ENCODE assay signal across 13 cellular contexts in the genomic region with DNA sequence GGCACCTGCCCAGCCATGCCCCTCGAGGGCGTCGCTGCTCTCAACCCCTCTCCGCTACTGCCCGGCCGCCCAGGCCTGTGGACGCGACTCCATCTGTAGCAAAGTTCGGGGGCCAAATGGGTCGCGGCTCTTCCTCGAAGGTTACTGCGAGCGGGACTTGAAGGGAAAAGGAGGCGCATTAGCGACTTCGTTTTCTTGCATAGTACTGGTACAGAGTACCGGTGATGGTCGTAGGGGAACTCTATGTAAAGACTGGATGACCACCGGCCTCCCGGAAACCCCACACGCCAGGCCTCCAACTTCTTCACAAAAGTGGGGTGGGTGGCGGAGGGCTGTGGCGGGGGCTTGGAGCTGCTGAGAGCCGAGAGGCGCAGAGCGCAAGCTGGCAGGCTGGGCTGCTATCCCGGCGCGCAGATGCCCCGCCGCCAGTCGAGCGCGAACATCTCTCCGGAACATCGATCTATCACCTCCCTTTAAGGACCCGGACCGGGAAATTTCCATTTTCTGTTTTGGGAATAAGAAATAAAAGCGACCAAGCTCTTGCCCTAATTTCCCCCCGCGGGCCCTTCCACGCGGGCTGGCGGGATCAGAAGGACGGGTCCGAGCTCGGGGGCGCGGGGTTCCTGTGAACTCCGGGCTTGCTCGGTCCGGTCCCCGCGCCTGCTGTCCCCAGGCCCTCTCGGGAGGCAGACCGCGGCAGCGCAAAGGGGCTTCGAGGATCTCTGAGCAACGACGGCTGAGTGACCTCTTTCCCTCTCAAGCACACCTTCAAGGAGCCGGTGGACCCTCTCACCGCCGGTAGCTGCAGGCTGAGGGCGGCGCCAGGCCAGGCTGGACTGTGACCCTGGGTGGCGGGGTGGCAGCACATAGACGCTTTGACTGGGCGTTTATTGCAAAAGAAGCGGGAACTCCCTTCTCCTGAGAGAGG. TPM values are rescaled to one million over a fixed set of nuclear protein-coding genes. Genes with fewer than 3 reads are reported as not detected.
A peak's percentile ranks its signal among the peaks of the same experiment; 100 is the strongest.
DNase-seq lines count a peak whose midpoint lies in the region; ATAC-seq and TF ChIP-seq lines count a peak whose summit lies in the region.
"Had no signal": no experiment of that assay in that cellular context is flagged by ENCODE, and none has a peak within 500 bp of the region (broad histone marks: within the 10 kb centered on the region; RNA-seq: fewer than 3 reads in every experiment).

No MANE protein-coding gene starts in this region.

- H3K36me3 ChIP-seq in adipocyte (ENCODE audit: control insufficient read depth, insufficient read depth, low read length, severe bottlenecking) (no peaks in the 10 kb centered on the region), iPS DF 6.9 (ENCODE audit: control insufficient read depth, insufficient read depth, low read length) (no peaks in the 10 kb centered on the region)

- WGBS in iPS DF 6.9 (ENCODE audit: insufficient coverage, insufficient read length) = no CpG with 5 or more reads among the region's 71 CpGs

- peak overlapping the region; percentile 22 for H3K4me3 Mint-ChIP-seq in osteocyte (ENCODE audit: unreplicated experiment)
- H3K4me3 Mint-ChIP-seq: CD4-positive, CD25-positive, alpha-beta regulatory T cell had no signal

- no peak overlapping the region for H3K27ac Mint-ChIP-seq in osteocyte (ENCODE audit: unreplicated experiment)
- H3K27ac Mint-ChIP-seq: CD4-positive, CD25-positive, alpha-beta regulatory T cell had no signal

- H3K9me3 ChIP-seq in adipocyte (ENCODE audit: control insufficient read depth, low read length) (no peaks in the 10 kb centered on the region), iPS DF 6.9 (ENCODE audit: control insufficient read depth, insufficient read depth, low read length) (no peaks in the 10 kb centered on the region)

- H3K4me3 ChIP-seq in adipocyte (ENCODE audit: low read length) (peak overlapping the region; percentile 38), iPS DF 6.9 (ENCODE audit: low read length) (peak overlapping the region; percentile 3; the same call in 1 of the 2 replicates)

- TF ChIP-seq CTCF in osteocyte (IDR thresholded peaks at IDR 0.05) = no peak

- no peaks in the 10 kb centered on the region for H3K4me1 Mint-ChIP-seq in osteocyte (ENCODE audit: unreplicated experiment)
- H3K4me1 Mint-ChIP-seq: CD4-positive, CD25-positive, alpha-beta regulatory T cell had no signal

- H3K9me3 Mint-ChIP-seq in osteocyte (ENCODE audit: unreplicated experiment) = peaks cover 6% of the 10 kb centered on the region

- peaks cover 56% of the 10 kb centered on the region for H3K27me3 ChIP-seq in adipocyte (replicated peaks; ENCODE audit: control insufficient read depth, insufficient read depth, low read length)
- H3K27me3 ChIP-seq in iPS DF 6.9 (ENCODE audit: control insufficient read depth, insufficient read depth, low read length) = peaks cover 30% of the 10 kb centered on the region

- H3K27me3 Mint-ChIP-seq in osteocyte (ENCODE audit: unreplicated experiment) = peaks cover 87% of the 10 kb centered on the region

- ATAC-seq in GM19395 (IDR thresholded peaks at IDR 0.05; ENCODE audit: unreplicated experiment) (no peak), HG02840 (IDR thresholded peaks at IDR 0.05; ENCODE audit: low FRiP score, unreplicated experiment) (no peak)

- no peak overlapping the region for H3K27ac ChIP-seq in iPS DF 6.9 (ENCODE audit: low read length)

- DNase-seq in ELF-1 (ENCODE audit: low read depth, low spot score) (peak; percentile 59), adipocyte (ENCODE audit: low read depth) (peak; percentile 25), iPS DF 6.9 (ENCODE audit: low read depth, low spot score) (no peak), osteocyte (ENCODE audit: extremely low spot score, unreplicated experiment) (no peak)
- no peak for DNase-seq in stimulated activated CD4-positive, alpha-beta T cell treated with anti-CD3 and anti-CD28 coated beads, Interleukin-4, amount 100 ng/mL, for 24 hours
- no peak for DNase-seq in stimulated activated CD4-positive, alpha-beta T cell treated with anti-CD3 and anti-CD28 coated beads, Interleukin-15, amount 100 ng/mL, for 24 hours
- DNase-seq: activated T-cell treated with anti-CD3 and anti-CD28 coated beads for 4 hours; CD4-positive, CD25-positive, alpha-beta regulatory T cell; NCI-H1048; NCI-H774; SHP77 treated with DMSO at 0.1 percent for 48 hours had no signal

- H3K9ac ChIP-seq in adipocyte (ENCODE audit: low read length) = no peak overlapping the region

- no peaks in the 10 kb centered on the region for H3K36me3 Mint-ChIP-seq in osteocyte (ENCODE audit: unreplicated experiment)
- H3K36me3 Mint-ChIP-seq: CD4-positive, CD25-positive, alpha-beta regulatory T cell had no signal

- peaks cover 8% of the 10 kb centered on the region for H3K4me1 ChIP-seq in adipocyte (ENCODE audit: control insufficient read depth, insufficient read depth, low read length)
- 0 out of 2 replicates have a peak, but pooled peaks cover 2% of the 10 kb centered on the region for H3K4me1 ChIP-seq in iPS DF 6.9 (ENCODE audit: control insufficient read depth, insufficient read depth, low read length)

RNA-seq across cellular contexts. Expression of a gene that starts 12.2 kb away (rescaled TPM):
- not detected in 2 replicates for total RNA-seq in osteocyte
- total RNA-seq: CD4-positive, CD25-positive, alpha-beta regulatory T cell had no signal

Comparison
In these comparisons a context has a peak if more than half of its experiments do, and no peak if none do; other contexts are left out.
1. DNase-seq: peak in ELF-1 (single experiment) and adipocyte (single experiment); none in iPS DF 6.9 (single experiment), osteocyte (single experiment), stimulated activated CD4-positive, alpha-beta T cell treated with anti-CD3 and anti-CD28 coated beads, Interleukin-4, amount 100 ng/mL, for 24 hours (single experiment) and stimulated activated CD4-positive, alpha-beta T cell treated with anti-CD3 and anti-CD28 coated beads, Interleukin-15, amount 100 ng/mL, for 24 hours (single experiment).